Comparison of ENCODE assay signal across 8 cellular contexts in genomic region chr11:14905104-14906033, GRCh38. TPM values are rescaled to one million over a fixed set of nuclear protein-coding genes. Genes with fewer than 3 reads are reported as not detected.
DNase-seq lines count a peak whose midpoint lies in the region; ATAC-seq and TF ChIP-seq lines count a peak whose summit lies in the region.

No MANE protein-coding gene starts in this region.

- H3K4me1 Mint-ChIP-seq in CD8-positive, alpha-beta memory T cell = peaks cover 29 to 51% (median 42%) of the 10 kb centered on the region in 3 donors

- H3K4me3 Mint-ChIP-seq in CD8-positive, alpha-beta memory T cell = peak overlapping the region; percentile 92 to 98 (median 96)

- H4K20me1 ChIP-seq in KMS-11 (ENCODE audit: insufficient read depth) = no peaks in the 10 kb centered on the region

- H3K4me1 ChIP-seq in CD8-positive, alpha-beta memory T cell (ENCODE audit: insufficient read depth, low read length) = peaks cover 16% of the 10 kb centered on the region
- H3K4me1 ChIP-seq in KMS-11 (ENCODE audit: low read depth, poor library complexity, severe bottlenecking) = peaks cover 18% of the 10 kb centered on the region
- peaks cover 3% of the 10 kb centered on the region for H3K4me1 ChIP-seq in parathyroid adenoma

- peak overlapping the region; percentile 83 to 98 (median 94) for H3K27ac Mint-ChIP-seq in CD8-positive, alpha-beta memory T cell

- H3K4me3 ChIP-seq in CD8-positive, alpha-beta memory T cell (ENCODE audit: low read length) = peak overlapping the region; percentile 90
- H3K4me3 ChIP-seq in KMS-11 (IDR thresholded peaks at IDR 0.05; ENCODE audit: insufficient read depth, low read depth, low read length) (no peak overlapping the region), fibroblast of mammary gland (ENCODE audit: control insufficient read depth, low read depth, low read length) (peak overlapping the region; percentile 53), parathyroid adenoma (ENCODE audit: low read depth, low read length) (peak overlapping the region; percentile 34)

- POLR2A ChIA-PET in CD8-positive, alpha-beta memory T cell (lab: Charles Lee) = interaction anchor here (0.6 to 1.2 kb wide), 2 partner anchors 13 to 14 kb away, joined by 5 to 6 read pairs; partner anchors contain the start of gene CYP2R1

- no peaks in the 10 kb centered on the region for H3K36me3 ChIP-seq in CD8-positive, alpha-beta memory T cell (ENCODE audit: insufficient read depth, low read length)
- H3K36me3 ChIP-seq in KMS-11 (ENCODE audit: insufficient read depth) (no peaks in the 10 kb centered on the region), parathyroid adenoma (ENCODE audit: control insufficient read depth, insufficient read depth, low read length) (no peaks in the 10 kb centered on the region)

- H3K27ac ChIP-seq in CD8-positive, alpha-beta memory T cell (ENCODE audit: low read depth, low read length) = peak overlapping the region; percentile 14
- no peak overlapping the region for H3K27ac ChIP-seq in KMS-11
- no peak overlapping the region for H3K27ac ChIP-seq in parathyroid adenoma

- H3K4me2 ChIP-seq in KMS-11 = peak overlapping the region; percentile 67
- H3K4me2 ChIP-seq in parathyroid adenoma (ENCODE audit: low read length) = peak overlapping the region; percentile 77

- peak; percentile 55 for ATAC-seq in GM21526 (IDR thresholded peaks at IDR 0.05; ENCODE audit: low FRiP score, unreplicated experiment)

- DNase-seq in CD8-positive, alpha-beta memory T cell = peak; percentile 69 to 88 (median 78)
- DNase-seq in activated T-cell treated with anti-CD3 and anti-CD28 coated beads for 48 hours (ENCODE audit: low read depth) = peak; percentile 70
- DNase-seq in fibroblast of mammary gland (ENCODE audit: low read depth) = peak; percentile 23
- DNase-seq in ureter (ENCODE audit: low spot score) = peak; percentile 46
- DNase-seq in LoVo (ENCODE audit: low spot score) = no peak

- peaks cover 0 to 4% (median 0%) of the 10 kb centered on the region in 3 donors for H3K36me3 Mint-ChIP-seq in CD8-positive, alpha-beta memory T cell

- TF ChIP-seq CTCF in KMS-11 (conservative IDR thresholded peaks at IDR 0.05; ENCODE audit: low read depth, low read length) = peak; percentile 73
- peak; percentile 37 for TF ChIP-seq CTCF in fibroblast of mammary gland (conservative IDR thresholded peaks at IDR 0.05; ENCODE audit: control insufficient read depth, insufficient read depth, low read depth, low read length)
- no peak for TF ChIP-seq CTCF in parathyroid adenoma (IDR thresholded peaks at IDR 0.05)

- CTCF ChIA-PET in CD8-positive, alpha-beta memory T cell (lab: Charles Lee) = interaction anchor here (0.7 to 5.5 kb wide), 20 partner anchors 13 to 386 kb away, joined by 3 to 90 read pairs (median 4); partner anchors contain the start of genes CALCB, CYP2R1, PDE3B and PSMA1

- H3K9me3 ChIP-seq in CD8-positive, alpha-beta memory T cell (ENCODE audit: low read length) = no peaks in the 10 kb centered on the region
- no peaks in the 10 kb centered on the region for H3K9me3 ChIP-seq in parathyroid adenoma (ENCODE audit: control insufficient read depth, low read length)

- no peaks in the 10 kb centered on the region for H3K27me3 ChIP-seq in CD8-positive, alpha-beta memory T cell (ENCODE audit: insufficient read depth, low read length, poor library complexity, severe bottlenecking)
- H3K27me3 ChIP-seq in KMS-11 (ENCODE audit: insufficient read depth, low read depth) = no peaks in the 10 kb centered on the region
- H3K27me3 ChIP-seq in parathyroid adenoma (ENCODE audit: control insufficient read depth, insufficient read depth, low read length) = no peaks in the 10 kb centered on the region

- H3K9ac ChIP-seq in KMS-11 = peak overlapping the region; percentile 60; the same call in 1 of the 2 replicates
- H3K9ac ChIP-seq in parathyroid adenoma = no peak overlapping the region

- no peaks in the 10 kb centered on the region for H3K9me3 Mint-ChIP-seq in CD8-positive, alpha-beta memory T cell

- H3K79me2 ChIP-seq in KMS-11 (ENCODE audit: insufficient read depth, low read depth) (no peaks in the 10 kb centered on the region), parathyroid adenoma (no peaks in the 10 kb centered on the region)

- H2AFZ ChIP-seq in KMS-11 (ENCODE audit: low read depth) = peak overlapping the region; percentile 89
- peak overlapping the region; percentile 73 for H2AFZ ChIP-seq in parathyroid adenoma

- no peaks in the 10 kb centered on the region for H3K27me3 Mint-ChIP-seq in CD8-positive, alpha-beta memory T cell

RNA-seq across cellular contexts. Expression of gene CYP2R1, which starts 13.3 kb away (rescaled TPM):
- 1 to 10 TPM; 5.6 to 5.9 TPM for total RNA-seq in CD8-positive, alpha-beta memory T cell
- 16.5 TPM for polyA plus RNA-seq in CD8-positive, alpha-beta memory T cell
- total RNA-seq in ureter = 17.3 TPM
